1 cellular context compared by ENCODE assay signal in the genomic region with DNA sequence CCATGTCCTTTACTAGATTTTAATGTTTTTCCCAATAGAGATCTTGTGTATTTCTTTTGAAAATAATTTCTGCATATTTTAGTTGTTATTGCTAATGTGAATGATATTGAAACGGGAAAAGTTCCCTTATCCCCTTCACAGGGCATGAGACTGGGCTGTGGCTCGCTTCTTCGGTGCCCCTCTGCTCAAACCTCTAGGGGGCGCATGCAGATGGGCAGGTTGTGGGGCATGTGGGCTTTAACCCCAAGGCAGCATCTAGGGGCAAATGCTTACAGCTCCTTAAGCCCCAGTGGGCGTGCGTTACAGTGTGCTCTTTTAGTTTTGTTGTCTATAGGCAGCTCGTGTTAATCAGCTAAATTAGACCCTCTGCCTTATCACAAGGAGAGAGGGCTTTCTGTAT.
TF ChIP-seq lines count a peak whose summit lies in the region.

No MANE protein-coding gene starts in this region.

TF ChIP-seq in Ishikawa, 13 proteins besides CTCF, POLR2A, EP300 and RAD21 (continued from another document):
- no peak for TF ChIP-seq TCF12 (IDR thresholded peaks at IDR 0.05; ENCODE audit: low read depth)
